ENCODE assay signal across 14 cellular contexts in the genomic region with DNA sequence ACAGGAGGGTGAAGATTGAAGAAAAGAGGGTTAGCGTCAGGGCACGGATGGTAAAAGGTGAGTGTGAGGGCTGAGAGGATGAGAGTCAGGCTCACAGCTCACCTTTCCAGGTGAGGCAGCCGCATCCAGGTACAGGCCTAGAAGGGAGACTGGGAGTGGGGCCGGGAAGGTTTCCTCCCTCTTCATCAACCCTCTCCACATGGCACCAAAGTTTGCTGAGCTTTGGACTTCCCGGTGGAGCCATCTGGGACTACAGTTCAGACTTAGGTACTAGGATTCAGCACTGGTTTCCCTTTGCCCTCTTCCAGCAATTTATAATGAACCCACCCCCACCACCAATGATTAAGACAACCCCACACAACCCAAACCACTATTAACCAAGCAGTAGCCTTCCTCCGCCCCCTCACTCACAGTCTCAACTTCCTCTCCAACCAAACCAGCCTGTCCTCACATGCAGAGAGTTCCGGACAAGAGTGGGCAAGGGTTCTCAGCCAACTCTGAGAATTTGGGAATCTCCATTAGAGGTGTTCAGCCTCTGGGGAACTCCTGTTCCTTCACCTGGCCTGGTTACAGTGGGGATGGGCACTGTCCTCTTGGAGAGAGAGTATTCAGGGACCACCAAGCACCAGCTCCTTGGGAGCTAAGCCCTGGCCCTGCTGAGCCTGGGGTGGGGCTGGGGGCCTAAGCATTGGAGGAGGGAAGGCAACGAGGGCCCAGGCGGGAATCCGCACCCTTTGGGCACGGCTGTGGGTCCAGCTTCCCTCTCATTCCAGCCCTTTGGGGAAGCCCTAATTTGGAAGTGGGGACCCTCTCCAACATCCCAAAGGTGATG. TPM values are rescaled to one million over a fixed set of nuclear protein-coding genes. Genes with fewer than 3 reads are reported as not detected.
DNase-seq lines count a peak whose midpoint lies in the region; ATAC-seq, FAIRE-seq and TF ChIP-seq lines count a peak whose summit lies in the region.
"Had no signal": no experiment of that assay in that cellular context is flagged by ENCODE, and none has a peak within 500 bp of the region (broad histone marks: within the 10 kb centered on the region; RNA-seq: fewer than 3 reads in every experiment).

No MANE protein-coding gene starts in this region.

- no peaks in the 10 kb centered on the region for H3K79me2 ChIP-seq in H9 (ENCODE audit: insufficient read depth, low read length)

- H3K36me3 ChIP-seq in Panc1 (ENCODE audit: control insufficient read depth, insufficient read depth, low read length) (no peaks in the 10 kb centered on the region), esophagus (ENCODE audit: control insufficient read depth in 2 of 2, insufficient read depth in 2 of 2, low read length in 1 of 2) (no peaks in the 10 kb centered on the region)

- H2BK5ac ChIP-seq in H9 (ENCODE audit: insufficient read length, low read length): no peak overlapping the region

- no peak overlapping the region for H3K23ac ChIP-seq in H9 (ENCODE audit: insufficient read length, low read depth, low read length)

- H3T11ph ChIP-seq in H9 (ENCODE audit: low read length): no peak overlapping the region

- H3K4ac ChIP-seq in H9 (ENCODE audit: low read depth, low read length): no peak overlapping the region

- BruUV-seq in Panc1 (replicated peaks; lab: Mats Ljungman, UMichigan): no TSS peak

- no peaks in the 10 kb centered on the region for H3K79me1 ChIP-seq in H9 (ENCODE audit: insufficient read depth, low read depth, low read length, poor library complexity, severe bottlenecking)

- no peaks in the 10 kb centered on the region for H3K9me3 ChIP-seq in Panc1 (ENCODE audit: control insufficient read depth, insufficient read depth, low read depth, low read length)
- no peaks in the 10 kb centered on the region for H3K9me3 ChIP-seq in esophagus (ENCODE audit: control insufficient read depth in 2 of 2, insufficient read depth in 1 of 2, low read depth in 1 of 2, low read length in 1 of 2)
- no peaks in the 10 kb centered on the region for H3K9me3 ChIP-seq in H9 (ENCODE audit: control insufficient read depth, low read depth, low read length)

- no peak for TF ChIP-seq POLR2A in GM12892 (IDR thresholded peaks at IDR 0.05; ENCODE audit: low read depth, low read length)

- H3K4me1 Mint-ChIP-seq in neural crest cell: no peaks in the 10 kb centered on the region
- peaks cover 10 to 59% of the 10 kb centered on the region in 2 experiments for H3K4me1 Mint-ChIP-seq in H9

- H3K4me3 ChIP-seq in Panc1 (ENCODE audit: low read depth in 2 of 2, low read length in 2 of 2) (no peak overlapping the region), esophagus (ENCODE audit: low read depth in 1 of 2, low read length in 2 of 2) (no peak overlapping the region)

- H3K4me1 ChIP-seq in Panc1 (ENCODE audit: control insufficient read depth, insufficient read depth, low read length) (peaks cover 65% of the 10 kb centered on the region), esophagus (ENCODE audit: control insufficient read depth in 2 of 2, insufficient read depth in 2 of 2, low read length in 1 of 2) (peaks cover 5 to 11% of the 10 kb centered on the region in 2 donors), H9 (ENCODE audit: insufficient read depth, low read length) (no peaks in the 10 kb centered on the region)

- H3K27me3 Mint-ChIP-seq in neural crest cell (ENCODE audit: low read depth) (peaks cover 100% of the 10 kb centered on the region), H9 (ENCODE audit: low read depth) (peaks cover 100% of the 10 kb centered on the region)

- H3K27ac Mint-ChIP-seq in neural crest cell (ENCODE audit: unreplicated experiment) (no peak overlapping the region), H9 (no peak overlapping the region)
- H3K27ac Mint-ChIP-seq: T-helper 1 cell treated with Interleukin-12 subunit alpha and Interleukin-12 subunit beta and Interleukin-4 antibody, amounts not matched to agents 30 μg/mL and 1 μg/mL, for 36 hours had no signal

- in situ Hi-C loops in Panc1 (cut with HindIII; ENCODE audit: low pct_unique_long_range_greater_than_20kb, low sequenced_read_pairs): no loop called here

- peak; percentile 69 for FAIRE-seq in GM12892 (lab: Jason Lieb, UNC)

- CTCF ChIA-PET in Panc1 (lab: Charles Lee): interaction anchor here (0.7 to 1.6 kb wide), 3 partner anchors 12 to 374 kb away, joined by 3 to 5 read pairs (median 4); no protein-coding TSS in a partner anchor

- no peak overlapping the region for H3K9ac ChIP-seq in H9 (ENCODE audit: extremely low read depth, insufficient read length, low read length)

- peaks cover 4% of the 10 kb centered on the region for H3K23me2 ChIP-seq in H9 (ENCODE audit: insufficient read length, low read depth, low read length, poor library complexity, severe bottlenecking)

- no peak overlapping the region for H4K91ac ChIP-seq in H9 (ENCODE audit: insufficient read length, low read depth, low read length)

- H3K4me2 ChIP-seq in H9 (ENCODE audit: insufficient read depth, insufficient read length, low read length): no peak overlapping the region

- H4K5ac ChIP-seq in H9 (ENCODE audit: insufficient read length, low read depth, low read length): no peak overlapping the region

- H3K14ac ChIP-seq in H9 (ENCODE audit: insufficient read depth, low read length): no peak overlapping the region

- H3K4me3 Mint-ChIP-seq in neural crest cell (peak overlapping the region; percentile 52), H9 (no peak overlapping the region)
- H3K4me3 Mint-ChIP-seq: T-helper 1 cell treated with Interleukin-12 subunit alpha and Interleukin-12 subunit beta and Interleukin-4 antibody, amounts not matched to agents 30 μg/mL and 1 μg/mL, for 36 hours had no signal

- WGBS in esophagus, 2 donors: 37 to 42% methylated on average over 11 of the region's 11 CpGs
- no CpG with 5 or more reads among the region's 11 CpGs for WGBS in H9 (ENCODE audit: extremely low coverage, insufficient read length, low lambda C conversion rate)

- DNase-seq in GM12892 (ENCODE audit: insufficient read length) (no peak), Panc1 (ENCODE audit: low read depth, low spot score) (no peak), neural crest cell (ENCODE audit: low read depth, low spot score) (no peak), dedifferentiated amniotic fluid mesenchymal stem cell (ENCODE audit: extremely low spot score) (no peak), GM19240 (ENCODE audit: insufficient read length, low spot score) (no peak), H9 (no peak)
- DNase-seq in effector CD4-positive, alpha-beta T cell: no peak
- DNase-seq: activated gamma-delta T cell treated with Interleukin-2 at 50 U/mL for 16 hours; NCI-H2171 treated with DMSO at 0.1 percent for 48 hours; stimulated activated CD4-positive, alpha-beta T cell treated with anti-CD3 and anti-CD28 coated beads, Interleukin-4, amount 100 ng/mL, for 1 hour; stimulated activated naive CD4-positive, alpha-beta T cell had no signal

- H2BK120ac ChIP-seq in H9 (ENCODE audit: low read depth, low read length, poor library complexity, severe bottlenecking): no peak overlapping the region

- H3K9me3 Mint-ChIP-seq in neural crest cell (no peaks in the 10 kb centered on the region), H9 (peaks cover 2 to 13% of the 10 kb centered on the region in 2 experiments; a peak in 3 of 5 replicates)
- H3K9me3 Mint-ChIP-seq: T-helper 1 cell treated with Interleukin-12 subunit alpha and Interleukin-12 subunit beta and Interleukin-4 antibody, amounts not matched to agents 30 μg/mL and 1 μg/mL, for 36 hours had no signal

- H3K36me3 Mint-ChIP-seq in neural crest cell (ENCODE audit: low read depth) (no peaks in the 10 kb centered on the region), H9 (ENCODE audit: insufficient read depth in 1 of 3, low read depth in 3 of 3) (no peaks in the 10 kb centered on the region)

- no peak overlapping the region for H2BK20ac ChIP-seq in H9 (ENCODE audit: low read depth, low read length, poor library complexity, severe bottlenecking)

- peak; percentile 45; the same call in 1 of the 2 replicates for ATAC-seq in Panc1

- no peak overlapping the region for H2AFZ ChIP-seq in H9 (ENCODE audit: low read length)

- H2BK15ac ChIP-seq in H9 (ENCODE audit: low read depth, low read length): no peak overlapping the region

- no peak overlapping the region for H2AK5ac ChIP-seq in H9 (ENCODE audit: insufficient read length, low read length)

- H3K27me3 ChIP-seq in Panc1 (ENCODE audit: control insufficient read depth, insufficient read depth, low read length) (no peaks in the 10 kb centered on the region), esophagus (ENCODE audit: control insufficient read depth in 1 of 2, insufficient read depth in 2 of 2, low read length in 2 of 2) (no peaks in the 10 kb centered on the region), H9 (ENCODE audit: insufficient read depth, low read length) (peaks cover 95% of the 10 kb centered on the region)

- no peak overlapping the region for H2BK12ac ChIP-seq in H9 (ENCODE audit: insufficient read length, low read depth, low read length)

- intact Hi-C loops in Panc1 (cut with micrococcal nuclease; ENCODE audit: unreplicated experiment): no loop called here

- POLR2A ChIA-PET in Panc1 (lab: Charles Lee): no interaction called here

- H3K18ac ChIP-seq in H9 (ENCODE audit: insufficient read length, low read depth, low read length): no peak overlapping the region

- H3K56ac ChIP-seq in H9 (ENCODE audit: insufficient read length, low read depth, low read length): no peak overlapping the region

- H3K27ac ChIP-seq in Panc1 (ENCODE audit: low read length) (no peak overlapping the region), esophagus (ENCODE audit: low read depth in 2 of 2, low read length in 1 of 2) (peak overlapping the region; percentile 73 to 88), H9 (ENCODE audit: insufficient read length, low read depth, low read length) (no peak overlapping the region)

- H4K20me1 ChIP-seq in H9 (ENCODE audit: control insufficient read depth, insufficient read depth, insufficient read length): no peaks in the 10 kb centered on the region

- H4K8ac ChIP-seq in H9 (replicated peaks; ENCODE audit: insufficient read length, low read depth, low read length): no peak overlapping the region

- TF ChIP-seq CTCF in Panc1 (IDR thresholded peaks at IDR 0.05): no peak
- TF ChIP-seq CTCF in neural crest cell (conservative IDR thresholded peaks at IDR 0.05): no peak
- TF ChIP-seq CTCF in H9 (conservative IDR thresholded peaks at IDR 0.05): no peak

RNA-seq across cellular contexts. Expression of a gene that starts 2.3 kb away (rescaled TPM):
- 3.5 TPM for polyA plus RNA-seq in GM12892 (2012; ENCODE audit: missing spikeins)
- total RNA-seq in Panc1 (2021; ENCODE audit: unreplicated experiment) (22.7 TPM), neural crest cell (5.6 and 8.3 TPM in 2 replicates), H9 (2021) (not detected in 2 replicates)
- 25.2 TPM for polyA plus RNA-seq in Panc1 (2012; ENCODE audit: insufficient read length)
- polyA plus RNA-seq in esophagus: 1 to 10 TPM; 3.3 to 3.7 TPM
- total RNA-seq: cerebellum had no signal

RNA-seq across cellular contexts. Expression of a gene that starts 18.4 kb away (rescaled TPM):
- polyA plus RNA-seq in GM12892 (2012; ENCODE audit: missing spikeins): not detected
- total RNA-seq in Panc1 (2021; ENCODE audit: unreplicated experiment) (5.0 TPM), neural crest cell (3.5 and 3.8 TPM in 2 replicates), H9 (2021) (not detected in 2 replicates)
- 0.76 TPM for polyA plus RNA-seq in Panc1 (2012; ENCODE audit: insufficient read length)
- polyA plus RNA-seq in esophagus: under 1 TPM; 0.41 to 0.96 TPM
- total RNA-seq: cerebellum had no signal

RNA-seq across cellular contexts. Expression of a gene that starts 23.1 kb away (rescaled TPM):
- polyA plus RNA-seq in GM12892 (2012; ENCODE audit: missing spikeins): not detected
- total RNA-seq in Panc1 (2021; ENCODE audit: unreplicated experiment) (52.2 TPM), neural crest cell (10.7 and 11.0 TPM in 2 replicates), H9 (2021) (not detected in 2 replicates)
- polyA plus RNA-seq in Panc1 (2012; ENCODE audit: insufficient read length): 46.1 TPM
- 1 to 10 TPM; 1.4 TPM for polyA plus RNA-seq in esophagus
- total RNA-seq: cerebellum had no signal

RNA-seq across cellular contexts. Expression of a gene that starts 42.5 kb away (rescaled TPM):
- polyA plus RNA-seq in GM12892 (2012; ENCODE audit: missing spikeins): not detected
- 15.3 TPM for total RNA-seq in Panc1 (2021; ENCODE audit: unreplicated experiment)
- polyA plus RNA-seq in Panc1 (2012; ENCODE audit: insufficient read length): 9.5 TPM
- under 1 TPM; 0.04 to 0.21 TPM for polyA plus RNA-seq in esophagus
- 4.5 and 4.8 TPM in 2 replicates for total RNA-seq in neural crest cell
- not detected in 2 replicates for total RNA-seq in H9 (2021)
- total RNA-seq: cerebellum had no signal

RNA-seq across cellular contexts. Expression of a gene that starts 51.3 kb away (rescaled TPM):
- polyA plus RNA-seq in GM12892 (2012; ENCODE audit: missing spikeins): not detected
- total RNA-seq in Panc1 (2021; ENCODE audit: unreplicated experiment) (37.2 TPM), neural crest cell (5.6 and 6.3 TPM in 2 replicates), H9 (2021) (not detected in 2 replicates)
- polyA plus RNA-seq in Panc1 (2012; ENCODE audit: insufficient read length): 41.2 TPM
- under 1 TPM; 0.20 to 0.51 TPM for polyA plus RNA-seq in esophagus
- total RNA-seq: cerebellum had no signal

Comparison
In these comparisons a context has a peak if more than half of its experiments do, and no peak if none do; other contexts are left out.
1. H3K27ac ChIP-seq: peak in esophagus (2 of 2); none in Panc1 (single experiment) and H9 (single experiment).
2. RNA of a gene that starts 23.1 kb away (total RNA-seq): 52.2 TPM in Panc1 (single experiment) and 10.7 to 11.0 TPM in neural crest cell; not detected in H9; every median in the first group is over 10 times any median in the second.